In the genomic region with DNA sequence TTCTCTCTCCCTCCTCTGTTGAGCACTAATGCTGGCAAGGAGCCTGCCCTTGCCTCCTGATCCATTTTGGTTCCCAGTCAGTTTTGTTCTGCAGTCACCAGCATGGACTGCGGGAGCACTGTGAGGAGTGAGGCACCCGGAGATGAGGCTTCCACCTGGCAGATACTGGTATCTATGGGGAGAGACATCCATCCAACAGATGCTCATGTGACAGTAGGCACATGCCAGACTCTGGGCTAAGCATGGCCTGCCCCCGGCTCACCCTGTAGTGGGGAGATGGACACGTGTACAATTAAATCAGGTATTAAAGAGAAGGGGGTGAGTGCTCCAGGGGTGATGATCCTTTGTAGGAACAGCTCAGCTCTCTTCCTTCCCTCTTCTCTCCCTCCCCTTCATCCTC, we compare ENCODE assay signal across 20 cellular contexts.
DNase-seq lines count a peak whose midpoint lies in the region; ATAC-seq, FAIRE-seq and TF ChIP-seq lines count a peak whose summit lies in the region.
"Had no signal": no experiment of that assay in that cellular context is flagged by ENCODE, and none has a peak within 500 bp of the region (broad histone marks: within the 10 kb centered on the region; RNA-seq: fewer than 3 reads in every experiment).

No MANE protein-coding gene starts in this region.

- intact Hi-C loops in left ventricle myocardium inferior (cut with micrococcal nuclease): no loop called here
- intact Hi-C loops in Right ventricle myocardium superior (cut with DNase I): no loop called here
- intact Hi-C loops in PC-9 (cut with micrococcal nuclease; ENCODE audit: unreplicated experiment): no loop called here
- intact Hi-C loops in endothelial cell of umbilical vein (cut with micrococcal nuclease): loop anchor here (5.0 kb wide), 1 partner anchor 1737 kb away; no protein-coding TSS in a partner anchor
- intact Hi-C loops in uterus (cut with DNase I; ENCODE audit: low total_unique reads): no loop called here

- H3K4me2 ChIP-seq in PC-9: peak overlapping the region; percentile 66
- H3K4me2 ChIP-seq in endothelial cell of umbilical vein (ENCODE audit: insufficient read depth, low read length): no peak overlapping the region
- H3K4me2 ChIP-seq: KMS-11 had no signal

- BruUV-seq in PC-9 (replicated peaks; lab: Mats Ljungman, UMichigan) (no TSS peak), endothelial cell of umbilical vein (replicated peaks; lab: Mats Ljungman, UMichigan) (no TSS peak)

- H3F3A ChIP-seq in PC-9 (ENCODE audit: insufficient read depth, low read depth): peaks cover 55% of the 10 kb centered on the region

- H3K27me3 ChIP-seq in left ventricle myocardium inferior (ENCODE audit: low read depth): no peaks in the 10 kb centered on the region
- H3K27me3 ChIP-seq in PC-9 (ENCODE audit: insufficient read depth, low read depth): no peaks in the 10 kb centered on the region
- H3K27me3 ChIP-seq in endothelial cell of umbilical vein (ENCODE audit: control insufficient read depth in 2 of 2, insufficient read depth in 2 of 2, low read length in 2 of 2): no peaks in the 10 kb centered on the region
- no peaks in the 10 kb centered on the region for H3K27me3 ChIP-seq in uterus
- H3K27me3 ChIP-seq: MG63 had no signal

- H3K27ac ChIP-seq in left ventricle myocardium inferior (replicated peaks): peak overlapping the region; percentile 85
- H3K27ac ChIP-seq in PC-9: peak overlapping the region; percentile 59
- peak overlapping the region; percentile 77 for H3K27ac ChIP-seq in endothelial cell of umbilical vein (ENCODE audit: insufficient read depth, low read depth, low read length)
- H3K27ac ChIP-seq in uterus: peak overlapping the region; percentile 82 to 86
- H3K27ac ChIP-seq: KMS-11 had no signal

- H3K9me1 ChIP-seq in endothelial cell of umbilical vein (replicated peaks; ENCODE audit: control insufficient read depth, extremely low read depth, insufficient read depth, low read length): no peaks in the 10 kb centered on the region

- TF ChIP-seq CTCF in left ventricle myocardium inferior (IDR thresholded peaks at IDR 0.05; ENCODE audit: borderline replicate concordance) (no peak), PC-9 (conservative IDR thresholded peaks at IDR 0.05) (no peak), endothelial cell of umbilical vein (IDR thresholded peaks at IDR 0.05; ENCODE audit: extremely low read depth in 1 of 2, insufficient read depth in 1 of 2, low read depth in 1 of 2, low read length in 2 of 2) (no peak), uterus (IDR thresholded peaks at IDR 0.05) (no peak)

- no peaks in the 10 kb centered on the region for H3K79me2 ChIP-seq in PC-9 (ENCODE audit: low read depth)
- H3K79me2 ChIP-seq in endothelial cell of umbilical vein (ENCODE audit: control insufficient read depth, insufficient read depth, low read length): no peaks in the 10 kb centered on the region

- no peak overlapping the region for H3K4me3 ChIP-seq in left ventricle myocardium inferior
- no peak overlapping the region for H3K4me3 ChIP-seq in PC-9
- H3K4me3 ChIP-seq in endothelial cell of umbilical vein (replicated peaks in 1 of 3; ENCODE audit: insufficient read depth in 1 of 3, low read depth in 1 of 3, low read length in 3 of 3): no peak overlapping the region
- no peak overlapping the region for H3K4me3 ChIP-seq in uterus
- H3K4me3 ChIP-seq: GM12878, MG63 had no signal

- H3K36me3 ChIP-seq in left ventricle myocardium inferior (no peaks in the 10 kb centered on the region), PC-9 (ENCODE audit: low read depth) (no peaks in the 10 kb centered on the region), endothelial cell of umbilical vein (ENCODE audit: control insufficient read depth in 2 of 2, extremely low read depth in 1 of 2, insufficient read depth in 2 of 2, low read length in 2 of 2) (no peaks in the 10 kb centered on the region), uterus (no peaks in the 10 kb centered on the region)
- H3K36me3 ChIP-seq: MG63 had no signal

- H3K9me2 ChIP-seq in PC-9 (ENCODE audit: insufficient read depth): no peaks in the 10 kb centered on the region

- no peak for DNase-seq in left ventricle myocardium inferior
- no peak for DNase-seq in Right ventricle myocardium superior
- DNase-seq in PC-9: no peak
- DNase-seq in endothelial cell of umbilical vein (ENCODE audit: low read depth, low spot score): no peak
- no peak for DNase-seq in uterus
- no peak for DNase-seq in hepatic stellate cell (ENCODE audit: low spot score)
- no peak for DNase-seq in NCI-H510A treated with DMSO at 0.1 percent for 48 hours (lab: John Stamatoyannopoulos, UW)
- DNase-seq in NOMO-1 (lab: John Stamatoyannopoulos, UW; ENCODE audit: unreplicated experiment in 2 of 2): no peak
- DNase-seq: ACHN; CD4-positive, alpha-beta T cell; DMS79; MG63; NCI-H1105; NCI-H1694 treated with DMSO at 0.1 percent for 48 hours; NCI-H345; SIG-M5 had no signal

- peak; percentile 50 for FAIRE-seq in endothelial cell of umbilical vein (lab: Jason Lieb, UNC)
- FAIRE-seq: GM12878, GM19239 had no signal

- CTCF ChIA-PET in PC-9 (lab: Charles Lee) (interaction anchor here (1.0 kb wide), 1 partner anchor 84 kb away, joined by 3 read pairs; no protein-coding TSS in a partner anchor), endothelial cell of umbilical vein (lab: Charles Lee) (interaction anchor here (1.8 to 2.0 kb wide), 2 partner anchors 11 to 84 kb away, joined by 5 to 6 read pairs; no protein-coding TSS in a partner anchor)

- no peak for ATAC-seq in Right ventricle myocardium superior (ENCODE audit: poor library complexity)
- ATAC-seq: GM12878, Panc1 had no signal

- H2AFZ ChIP-seq in PC-9 (no peak overlapping the region), endothelial cell of umbilical vein (ENCODE audit: low read depth, low read length) (peak overlapping the region; percentile 18)

- no peaks in the 10 kb centered on the region for H3K9me3 ChIP-seq in left ventricle myocardium inferior (replicated peaks)
- H3K9me3 ChIP-seq in PC-9 (ENCODE audit: insufficient read depth, low read depth): no peaks in the 10 kb centered on the region
- no peaks in the 10 kb centered on the region for H3K9me3 ChIP-seq in endothelial cell of umbilical vein (replicated peaks; ENCODE audit: control insufficient read depth, insufficient read depth, low read length)
- no peaks in the 10 kb centered on the region for H3K9me3 ChIP-seq in uterus
- H3K9me3 ChIP-seq: MG63 had no signal

- no peak overlapping the region for H3K9ac ChIP-seq in endothelial cell of umbilical vein (replicated peaks; ENCODE audit: extremely low read depth, insufficient read depth, low read length)
- H3K9ac ChIP-seq: KMS-11 had no signal

- POLR2A ChIA-PET in PC-9 (lab: Charles Lee; ENCODE audit: unreplicated experiment): no interaction called here
- POLR2A ChIA-PET in endothelial cell of umbilical vein (lab: Charles Lee): no interaction called here

- H4K20me1 ChIP-seq in PC-9 (ENCODE audit: insufficient read depth) (no peaks in the 10 kb centered on the region), endothelial cell of umbilical vein (replicated peaks; ENCODE audit: control insufficient read depth, extremely low read depth, insufficient read depth, low read length) (no peaks in the 10 kb centered on the region)

- no peak for TF ChIP-seq POLR2A in endothelial cell of umbilical vein (IDR thresholded peaks at IDR 0.05; ENCODE audit: low read depth, low read length)
- TF ChIP-seq POLR2A in uterus (IDR thresholded peaks at IDR 0.05): no peak

- H3K4me1 ChIP-seq in left ventricle myocardium inferior (peaks cover 69% of the 10 kb centered on the region), PC-9 (replicated peaks; ENCODE audit: insufficient read depth) (peaks cover 94% of the 10 kb centered on the region), endothelial cell of umbilical vein (ENCODE audit: control insufficient read depth, extremely low read depth, insufficient read depth, low read length) (peaks cover 52% of the 10 kb centered on the region), uterus (peaks cover 12 to 13% of the 10 kb centered on the region in 2 donors)

- dilution Hi-C loops in endothelial cell of umbilical vein (cut with MboI; ENCODE audit: extremely low pct_ligation_motif_present, low sequenced_read_pairs): no loop called here

TF ChIP-seq in endothelial cell of umbilical vein, 7 proteins besides CTCF, POLR2A, EP300 and RAD21:
- TF ChIP-seq JUN (IDR thresholded peaks at IDR 0.05; ENCODE audit: borderline replicate concordance, insufficient read depth, insufficient read length, low read depth): no peak
